ENCODE assay signal across 1 cellular context in the genomic region with DNA sequence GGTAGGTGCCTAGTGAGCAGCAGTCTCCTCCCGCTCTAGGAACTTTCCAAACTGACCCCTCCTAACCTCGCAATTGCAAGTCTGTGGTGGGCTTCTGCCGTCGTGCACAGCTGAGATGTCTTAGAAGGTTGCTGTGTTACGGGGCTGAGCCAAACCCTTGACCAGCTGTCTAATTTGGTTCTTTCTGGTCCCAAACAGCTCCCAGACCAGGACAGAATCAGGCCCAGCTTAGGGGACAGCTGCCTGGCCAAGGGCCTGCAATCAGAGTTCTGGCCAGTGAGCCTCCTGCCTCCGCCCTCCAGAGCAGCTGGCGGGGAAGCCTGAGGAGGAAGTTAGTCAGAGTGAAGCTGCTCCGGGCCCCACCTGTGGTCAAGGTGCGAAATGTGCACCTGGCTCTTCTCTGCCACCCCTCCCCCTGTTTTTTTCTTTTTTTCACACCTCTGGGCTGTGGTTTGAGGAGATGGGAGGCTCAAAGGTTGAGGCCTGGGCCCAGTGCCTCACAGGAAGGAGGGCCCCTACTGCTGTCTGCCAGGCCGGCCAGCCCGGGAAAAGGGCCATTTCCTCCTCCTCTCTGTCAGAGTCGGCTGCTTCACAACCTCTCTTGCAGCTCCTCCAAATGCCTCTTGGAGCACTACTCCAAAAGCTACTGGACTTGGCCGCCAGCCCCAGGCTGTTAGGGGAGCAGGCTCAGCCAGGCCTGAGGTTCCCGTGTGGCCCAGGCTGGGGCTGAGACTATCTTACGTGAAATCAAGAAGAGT.
TF ChIP-seq lines count a peak whose summit lies in the region.

No MANE protein-coding gene starts in this region.

TF ChIP-seq in GM12878, 131 proteins besides CTCF, POLR2A, EP300 and RAD21 (continues in another document):
- TF ChIP-seq ZNF622 (IDR thresholded peaks at IDR 0.05) (no peak), TCF7 (IDR thresholded peaks at IDR 0.05; ENCODE audit: borderline replicate concordance) (no peak; the same call in 1 of the 2 replicates), MTA2 (IDR thresholded peaks at IDR 0.05; ENCODE audit: low read depth) (peak; percentile 97), CBFB (IDR thresholded peaks at IDR 0.05; ENCODE audit: low read depth) (peak; percentile 90; the same call in 1 of the 2 replicates), KDM1A (IDR thresholded peaks at IDR 0.05; ENCODE audit: borderline replicate concordance) (no peak), PAX5 (IDR thresholded peaks at IDR 0.05; ENCODE audit: borderline replicate concordance, low read depth, low read length) (peak; percentile 95), KLF5 (IDR thresholded peaks at IDR 0.05; ENCODE audit: partially characterized antibody) (peak; percentile 29), ETV6 (conservative IDR thresholded peaks at IDR 0.05 in 1 of 2, IDR thresholded peaks at IDR 0.05 in 1 of 2; ENCODE audit: borderline replicate concordance in 1 of 2, low read depth in 1 of 2) (peak in 1 of 2 experiments; percentile 90; a peak in 2 of 4 replicates), PAX8 (IDR thresholded peaks at IDR 0.05) (no peak), CHD2 (IDR thresholded peaks at IDR 0.05; ENCODE audit: borderline replicate concordance, low read depth, low read length) (peak; percentile 92), TARDBP (IDR thresholded peaks at IDR 0.05; ENCODE audit: borderline replicate concordance) (peak; percentile 57; the same call in 1 of the 2 replicates), TCF3 (IDR thresholded peaks at IDR 0.05; ENCODE audit: borderline replicate concordance, insufficient read depth, low read depth, low read length) (peak; percentile 99), NR2C1 (IDR thresholded peaks at IDR 0.05) (no peak), ZNF384 (IDR thresholded peaks at IDR 0.05; ENCODE audit: borderline replicate concordance, low read depth, low read length) (peak; percentile 90), SREBF1 (IDR thresholded peaks at IDR 0.05; ENCODE audit: low read length) (peak; percentile 46; the same call in 1 of the 2 replicates), ZNF24 (IDR thresholded peaks at IDR 0.05) (peak; percentile 13; the same call in 1 of the 2 replicates), TCF12 (IDR thresholded peaks at IDR 0.05; ENCODE audit: low read depth, low read length) (peak; percentile 100), RBBP5 (conservative IDR thresholded peaks at IDR 0.05) (no peak), CEBPB (IDR thresholded peaks at IDR 0.05; ENCODE audit: borderline replicate concordance in 1 of 2, low read depth in 2 of 2, low read length in 2 of 2) (no peak), STAT1 (conservative IDR thresholded peaks at IDR 0.05) (no peak), SMARCA5 (IDR thresholded peaks at IDR 0.05) (no peak; the same call in 1 of the 2 replicates), PML (IDR thresholded peaks at IDR 0.05; ENCODE audit: low read length) (no peak), RAD51 (IDR thresholded peaks at IDR 0.05) (no peak), EZH2 (IDR thresholded peaks at IDR 0.05; ENCODE audit: borderline replicate concordance, control insufficient read depth, low read depth, low read length) (no peak), SUZ12 (IDR thresholded peaks at IDR 0.05; ENCODE audit: unreplicated experiment) (no peak), RFX5 (IDR thresholded peaks at IDR 0.05; ENCODE audit: low read depth, low read length) (no peak), MTA3 (IDR thresholded peaks at IDR 0.05; ENCODE audit: borderline replicate concordance, low read length) (no peak), SRF (IDR thresholded peaks at IDR 0.05; ENCODE audit: low read depth in 2 of 2, low read length in 2 of 2) (peak in 1 of 2 experiments; percentile 15; a peak in 1 of 4 replicates), FOXM1 (IDR thresholded peaks at IDR 0.05; ENCODE audit: low read depth, low read length) (no peak), ZNF207 (IDR thresholded peaks at IDR 0.05; ENCODE audit: borderline replicate concordance) (no peak), CHD4 (IDR thresholded peaks at IDR 0.05) (no peak), GABPA (IDR thresholded peaks at IDR 0.05; ENCODE audit: low read depth) (no peak), ZNF217 (IDR thresholded peaks at IDR 0.05) (peak; percentile 43), YY1 (IDR thresholded peaks at IDR 0.05; ENCODE audit: low read depth, low read length) (0 out of 2 replicates have a peak, but pooled peaks have one; percentile 23), ZZZ3 (IDR thresholded peaks at IDR 0.05; ENCODE audit: control insufficient read depth, insufficient read length, low read depth) (no peak), CREM (IDR thresholded peaks at IDR 0.05; ENCODE audit: low read depth) (peak; percentile 85), MYB (IDR thresholded peaks at IDR 0.05; ENCODE audit: borderline replicate concordance, low read depth, low read length) (peak; percentile 66; the same call in 1 of the 2 replicates), LARP7 (IDR thresholded peaks at IDR 0.05) (no peak)
- TF ChIP-seq, protein P1, sequence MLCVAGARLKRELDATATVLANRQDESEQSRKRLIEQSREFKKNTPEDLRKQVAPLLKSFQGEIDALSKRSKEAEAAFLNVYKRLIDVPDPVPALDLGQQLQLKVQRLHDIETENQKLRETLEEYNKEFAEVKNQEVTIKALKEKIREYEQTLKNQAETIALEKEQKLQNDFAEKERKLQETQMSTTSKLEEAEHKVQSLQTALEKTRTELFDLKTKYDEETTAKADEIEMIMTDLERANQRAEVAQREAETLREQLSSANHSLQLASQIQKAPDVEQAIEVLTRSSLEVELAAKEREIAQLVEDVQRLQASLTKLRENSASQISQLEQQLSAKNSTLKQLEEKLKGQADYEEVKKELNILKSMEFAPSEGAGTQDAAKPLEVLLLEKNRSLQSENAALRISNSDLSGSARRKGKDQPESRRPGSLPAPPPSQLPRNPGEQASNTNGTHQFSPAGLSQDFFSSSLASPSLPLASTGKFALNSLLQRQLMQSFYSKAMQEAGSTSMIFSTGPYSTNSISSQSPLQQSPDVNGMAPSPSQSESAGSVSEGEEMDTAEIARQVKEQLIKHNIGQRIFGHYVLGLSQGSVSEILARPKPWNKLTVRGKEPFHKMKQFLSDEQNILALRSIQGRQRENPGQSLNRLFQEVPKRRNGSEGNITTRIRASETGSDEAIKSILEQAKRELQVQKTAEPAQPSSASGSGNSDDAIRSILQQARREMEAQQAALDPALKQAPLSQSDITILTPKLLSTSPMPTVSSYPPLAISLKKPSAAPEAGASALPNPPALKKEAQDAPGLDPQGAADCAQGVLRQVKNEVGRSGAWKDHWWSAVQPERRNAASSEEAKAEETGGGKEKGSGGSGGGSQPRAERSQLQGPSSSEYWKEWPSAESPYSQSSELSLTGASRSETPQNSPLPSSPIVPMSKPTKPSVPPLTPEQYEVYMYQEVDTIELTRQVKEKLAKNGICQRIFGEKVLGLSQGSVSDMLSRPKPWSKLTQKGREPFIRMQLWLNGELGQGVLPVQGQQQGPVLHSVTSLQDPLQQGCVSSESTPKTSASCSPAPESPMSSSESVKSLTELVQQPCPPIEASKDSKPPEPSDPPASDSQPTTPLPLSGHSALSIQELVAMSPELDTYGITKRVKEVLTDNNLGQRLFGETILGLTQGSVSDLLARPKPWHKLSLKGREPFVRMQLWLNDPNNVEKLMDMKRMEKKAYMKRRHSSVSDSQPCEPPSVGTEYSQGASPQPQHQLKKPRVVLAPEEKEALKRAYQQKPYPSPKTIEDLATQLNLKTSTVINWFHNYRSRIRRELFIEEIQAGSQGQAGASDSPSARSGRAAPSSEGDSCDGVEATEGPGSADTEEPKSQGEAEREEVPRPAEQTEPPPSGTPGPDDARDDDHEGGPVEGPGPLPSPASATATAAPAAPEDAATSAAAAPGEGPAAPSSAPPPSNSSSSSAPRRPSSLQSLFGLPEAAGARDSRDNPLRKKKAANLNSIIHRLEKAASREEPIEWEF (IDR thresholded peaks at IDR 0.05; ENCODE audit: insufficient replicate concordance, low read depth, low read length), result no peak
- TF ChIP-seq, protein P2, sequence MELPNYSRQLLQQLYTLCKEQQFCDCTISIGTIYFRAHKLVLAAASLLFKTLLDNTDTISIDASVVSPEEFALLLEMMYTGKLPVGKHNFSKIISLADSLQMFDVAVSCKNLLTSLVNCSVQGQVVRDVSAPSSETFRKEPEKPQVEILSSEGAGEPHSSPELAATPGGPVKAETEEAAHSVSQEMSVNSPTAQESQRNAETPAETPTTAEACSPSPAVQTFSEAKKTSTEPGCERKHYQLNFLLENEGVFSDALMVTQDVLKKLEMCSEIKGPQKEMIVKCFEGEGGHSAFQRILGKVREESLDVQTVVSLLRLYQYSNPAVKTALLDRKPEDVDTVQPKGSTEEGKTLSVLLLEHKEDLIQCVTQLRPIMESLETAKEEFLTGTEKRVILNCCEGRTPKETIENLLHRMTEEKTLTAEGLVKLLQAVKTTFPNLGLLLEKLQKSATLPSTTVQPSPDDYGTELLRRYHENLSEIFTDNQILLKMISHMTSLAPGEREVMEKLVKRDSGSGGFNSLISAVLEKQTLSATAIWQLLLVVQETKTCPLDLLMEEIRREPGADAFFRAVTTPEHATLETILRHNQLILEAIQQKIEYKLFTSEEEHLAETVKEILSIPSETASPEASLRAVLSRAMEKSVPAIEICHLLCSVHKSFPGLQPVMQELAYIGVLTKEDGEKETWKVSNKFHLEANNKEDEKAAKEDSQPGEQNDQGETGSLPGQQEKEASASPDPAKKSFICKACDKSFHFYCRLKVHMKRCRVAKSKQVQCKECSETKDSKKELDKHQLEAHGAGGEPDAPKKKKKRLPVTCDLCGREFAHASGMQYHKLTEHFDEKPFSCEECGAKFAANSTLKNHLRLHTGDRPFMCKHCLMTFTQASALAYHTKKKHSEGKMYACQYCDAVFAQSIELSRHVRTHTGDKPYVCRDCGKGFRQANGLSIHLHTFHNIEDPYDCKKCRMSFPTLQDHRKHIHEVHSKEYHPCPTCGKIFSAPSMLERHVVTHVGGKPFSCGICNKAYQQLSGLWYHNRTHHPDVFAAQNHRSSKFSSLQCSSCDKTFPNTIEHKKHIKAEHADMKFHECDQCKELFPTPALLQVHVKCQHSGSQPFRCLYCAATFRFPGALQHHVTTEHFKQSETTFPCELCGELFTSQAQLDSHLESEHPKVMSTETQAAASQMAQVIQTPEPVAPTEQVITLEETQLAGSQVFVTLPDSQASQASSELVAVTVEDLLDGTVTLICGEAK (IDR thresholded peaks at IDR 0.05; ENCODE audit: borderline replicate concordance), result no peak
- TF ChIP-seq, protein P3, sequence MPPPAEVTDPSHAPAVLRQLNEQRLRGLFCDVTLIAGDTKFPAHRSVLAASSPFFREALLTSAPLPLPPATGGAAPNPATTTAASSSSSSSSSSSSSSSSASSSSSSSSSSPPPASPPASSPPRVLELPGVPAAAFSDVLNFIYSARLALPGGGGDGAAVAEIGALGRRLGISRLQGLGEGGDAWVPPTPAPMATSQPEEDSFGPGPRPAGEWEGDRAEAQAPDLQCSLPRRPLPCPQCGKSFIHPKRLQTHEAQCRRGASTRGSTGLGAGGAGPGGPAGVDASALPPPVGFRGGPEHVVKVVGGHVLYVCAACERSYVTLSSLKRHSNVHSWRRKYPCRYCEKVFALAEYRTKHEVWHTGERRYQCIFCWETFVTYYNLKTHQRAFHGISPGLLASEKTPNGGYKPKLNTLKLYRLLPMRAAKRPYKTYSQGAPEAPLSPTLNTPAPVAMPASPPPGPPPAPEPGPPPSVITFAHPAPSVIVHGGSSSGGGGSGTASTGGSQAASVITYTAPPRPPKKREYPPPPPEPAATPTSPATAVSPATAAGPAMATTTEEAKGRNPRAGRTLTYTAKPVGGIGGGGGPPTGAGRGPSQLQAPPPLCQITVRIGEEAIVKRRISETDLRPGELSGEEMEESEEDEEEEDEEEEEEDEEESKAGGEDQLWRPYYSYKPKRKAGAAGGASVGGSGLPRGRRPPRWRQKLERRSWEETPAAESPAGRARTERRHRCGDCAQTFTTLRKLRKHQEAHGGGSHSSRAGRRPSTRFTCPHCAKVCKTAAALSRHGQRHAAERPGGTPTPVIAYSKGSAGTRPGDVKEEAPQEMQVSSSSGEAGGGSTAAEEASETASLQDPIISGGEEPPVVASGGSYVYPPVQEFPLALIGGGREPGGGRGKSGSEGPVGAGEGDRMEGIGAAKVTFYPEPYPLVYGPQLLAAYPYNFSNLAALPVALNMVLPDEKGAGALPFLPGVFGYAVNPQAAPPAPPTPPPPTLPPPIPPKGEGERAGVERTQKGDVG (CRISPR knock-in tag; IDR thresholded peaks at IDR 0.05), result no peak
- TF ChIP-seq, protein P4, sequence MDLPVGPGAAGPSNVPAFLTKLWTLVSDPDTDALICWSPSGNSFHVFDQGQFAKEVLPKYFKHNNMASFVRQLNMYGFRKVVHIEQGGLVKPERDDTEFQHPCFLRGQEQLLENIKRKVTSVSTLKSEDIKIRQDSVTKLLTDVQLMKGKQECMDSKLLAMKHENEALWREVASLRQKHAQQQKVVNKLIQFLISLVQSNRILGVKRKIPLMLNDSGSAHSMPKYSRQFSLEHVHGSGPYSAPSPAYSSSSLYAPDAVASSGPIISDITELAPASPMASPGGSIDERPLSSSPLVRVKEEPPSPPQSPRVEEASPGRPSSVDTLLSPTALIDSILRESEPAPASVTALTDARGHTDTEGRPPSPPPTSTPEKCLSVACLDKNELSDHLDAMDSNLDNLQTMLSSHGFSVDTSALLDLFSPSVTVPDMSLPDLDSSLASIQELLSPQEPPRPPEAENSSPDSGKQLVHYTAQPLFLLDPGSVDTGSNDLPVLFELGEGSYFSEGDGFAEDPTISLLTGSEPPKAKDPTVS (IDR thresholded peaks at IDR 0.05; ENCODE audit: low read depth, low read length), result no peak
- TF ChIP-seq, protein P5, sequence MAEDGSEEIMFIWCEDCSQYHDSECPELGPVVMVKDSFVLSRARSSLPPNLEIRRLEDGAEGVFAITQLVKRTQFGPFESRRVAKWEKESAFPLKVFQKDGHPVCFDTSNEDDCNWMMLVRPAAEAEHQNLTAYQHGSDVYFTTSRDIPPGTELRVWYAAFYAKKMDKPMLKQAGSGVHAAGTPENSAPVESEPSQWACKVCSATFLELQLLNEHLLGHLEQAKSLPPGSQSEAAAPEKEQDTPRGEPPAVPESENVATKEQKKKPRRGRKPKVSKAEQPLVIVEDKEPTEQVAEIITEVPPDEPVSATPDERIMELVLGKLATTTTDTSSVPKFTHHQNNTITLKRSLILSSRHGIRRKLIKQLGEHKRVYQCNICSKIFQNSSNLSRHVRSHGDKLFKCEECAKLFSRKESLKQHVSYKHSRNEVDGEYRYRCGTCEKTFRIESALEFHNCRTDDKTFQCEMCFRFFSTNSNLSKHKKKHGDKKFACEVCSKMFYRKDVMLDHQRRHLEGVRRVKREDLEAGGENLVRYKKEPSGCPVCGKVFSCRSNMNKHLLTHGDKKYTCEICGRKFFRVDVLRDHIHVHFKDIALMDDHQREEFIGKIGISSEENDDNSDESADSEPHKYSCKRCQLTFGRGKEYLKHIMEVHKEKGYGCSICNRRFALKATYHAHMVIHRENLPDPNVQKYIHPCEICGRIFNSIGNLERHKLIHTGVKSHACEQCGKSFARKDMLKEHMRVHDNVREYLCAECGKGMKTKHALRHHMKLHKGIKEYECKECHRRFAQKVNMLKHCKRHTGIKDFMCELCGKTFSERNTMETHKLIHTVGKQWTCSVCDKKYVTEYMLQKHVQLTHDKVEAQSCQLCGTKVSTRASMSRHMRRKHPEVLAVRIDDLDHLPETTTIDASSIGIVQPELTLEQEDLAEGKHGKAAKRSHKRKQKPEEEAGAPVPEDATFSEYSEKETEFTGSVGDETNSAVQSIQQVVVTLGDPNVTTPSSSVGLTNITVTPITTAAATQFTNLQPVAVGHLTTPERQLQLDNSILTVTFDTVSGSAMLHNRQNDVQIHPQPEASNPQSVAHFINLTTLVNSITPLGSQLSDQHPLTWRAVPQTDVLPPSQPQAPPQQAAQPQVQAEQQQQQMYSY (CRISPR knock-in tag; IDR thresholded peaks at IDR 0.05), result no peak
- TF ChIP-seq, protein P6, sequence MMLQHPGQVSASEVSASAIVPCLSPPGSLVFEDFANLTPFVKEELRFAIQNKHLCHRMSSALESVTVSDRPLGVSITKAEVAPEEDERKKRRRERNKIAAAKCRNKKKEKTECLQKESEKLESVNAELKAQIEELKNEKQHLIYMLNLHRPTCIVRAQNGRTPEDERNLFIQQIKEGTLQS (IDR thresholded peaks at IDR 0.05; ENCODE audit: borderline replicate concordance, extremely low read depth, low read depth, low read length), result no peak
